In the genomic region with DNA sequence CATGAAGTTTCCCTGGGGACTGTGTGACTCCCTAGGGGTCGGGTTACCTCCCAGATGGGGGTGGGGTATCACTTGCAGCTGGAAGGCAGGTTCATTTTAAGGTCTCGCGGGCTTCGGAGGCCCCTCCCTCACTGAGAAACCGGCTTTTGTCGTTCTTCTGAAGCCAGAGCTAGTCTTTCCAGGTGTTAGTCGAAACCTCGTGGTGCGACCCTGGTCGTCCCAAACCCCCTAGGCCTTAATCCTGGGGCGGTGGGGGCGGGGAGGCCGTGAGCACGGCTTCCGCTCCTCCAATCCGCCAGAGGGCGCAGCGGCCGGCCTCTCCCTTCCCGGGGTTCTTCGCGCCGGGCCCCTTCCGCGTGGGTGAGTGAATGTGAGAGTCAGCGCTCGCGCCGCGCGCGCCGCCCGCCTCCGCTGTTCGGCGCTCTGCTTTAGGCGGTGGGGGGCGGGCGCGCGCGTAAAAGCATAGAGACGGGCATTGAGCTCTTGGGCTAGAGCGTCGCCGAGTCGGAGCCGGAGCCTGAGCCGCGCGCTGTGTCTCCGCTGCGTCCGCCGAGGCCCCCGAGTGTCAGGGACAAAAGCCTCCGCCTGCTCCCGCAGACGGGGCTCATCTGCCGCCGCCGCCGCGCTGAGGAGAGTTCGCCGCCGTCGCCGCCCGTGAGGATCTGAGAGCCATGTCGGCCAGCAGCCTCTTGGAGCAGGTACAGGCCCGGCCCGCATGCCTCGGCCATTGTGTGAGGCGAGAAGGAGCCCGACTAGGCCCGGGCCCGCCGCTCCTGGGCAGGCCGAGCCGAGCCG, we compare ENCODE assay signal across 1 cellular context.
A peak's percentile ranks its signal among the peaks of the same experiment; 100 is the strongest.
TF ChIP-seq lines count a peak whose summit lies in the region.

A gene (plus strand): TSS at position 491 of the 795 bp plus-strand sequence. CDS start 181 bp downstream, at position 672.

TF ChIP-seq in HepG2, 621 proteins besides CTCF, POLR2A, EP300 and RAD21 (continued from another document and continues in another):
- TF ChIP-seq SYNCRIP (IDR thresholded peaks at IDR 0.05; ENCODE audit: insufficient read depth, low read depth, low read length), result no peak
- no peak for TF ChIP-seq ZNF343 (CRISPR knock-in tag; IDR thresholded peaks at IDR 0.05)
- peak; percentile 76 for TF ChIP-seq TBX3 (IDR thresholded peaks at IDR 0.05; ENCODE audit: borderline replicate concordance)
- no peak for TF ChIP-seq ZNF572 (CRISPR knock-in tag; IDR thresholded peaks at IDR 0.05)
- TF ChIP-seq IKZF4 (CRISPR knock-in tag; IDR thresholded peaks at IDR 0.05; ENCODE audit: borderline replicate concordance, low read depth, not compliant biosample characterization), result no peak
- TF ChIP-seq REPIN1 (CRISPR knock-in tag; IDR thresholded peaks at IDR 0.05; ENCODE audit: borderline replicate concordance, low read depth), result peak; percentile 95
- TF ChIP-seq KDM1A (CRISPR knock-in tag; IDR thresholded peaks at IDR 0.05), result no peak; the same call in 1 of the 2 replicates
- no peak; the same call in 1 of the 2 replicates for TF ChIP-seq ZNF232 (CRISPR knock-in tag; IDR thresholded peaks at IDR 0.05; ENCODE audit: borderline replicate concordance)
- TF ChIP-seq, protein P1, sequence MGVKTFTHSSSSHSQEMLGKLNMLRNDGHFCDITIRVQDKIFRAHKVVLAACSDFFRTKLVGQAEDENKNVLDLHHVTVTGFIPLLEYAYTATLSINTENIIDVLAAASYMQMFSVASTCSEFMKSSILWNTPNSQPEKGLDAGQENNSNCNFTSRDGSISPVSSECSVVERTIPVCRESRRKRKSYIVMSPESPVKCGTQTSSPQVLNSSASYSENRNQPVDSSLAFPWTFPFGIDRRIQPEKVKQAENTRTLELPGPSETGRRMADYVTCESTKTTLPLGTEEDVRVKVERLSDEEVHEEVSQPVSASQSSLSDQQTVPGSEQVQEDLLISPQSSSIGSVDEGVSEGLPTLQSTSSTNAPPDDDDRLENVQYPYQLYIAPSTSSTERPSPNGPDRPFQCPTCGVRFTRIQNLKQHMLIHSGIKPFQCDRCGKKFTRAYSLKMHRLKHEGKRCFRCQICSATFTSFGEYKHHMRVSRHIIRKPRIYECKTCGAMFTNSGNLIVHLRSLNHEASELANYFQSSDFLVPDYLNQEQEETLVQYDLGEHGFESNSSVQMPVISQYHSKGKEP (CRISPR knock-in tag; IDR thresholded peaks at IDR 0.05), result 0 out of 2 replicates have a peak, but pooled peaks have one; percentile 20
- peak; percentile 64; the same call in 1 of the 2 replicates for TF ChIP-seq NCOR1 (IDR thresholded peaks at IDR 0.05; ENCODE audit: borderline replicate concordance, low read length)
- TF ChIP-seq, protein P2, sequence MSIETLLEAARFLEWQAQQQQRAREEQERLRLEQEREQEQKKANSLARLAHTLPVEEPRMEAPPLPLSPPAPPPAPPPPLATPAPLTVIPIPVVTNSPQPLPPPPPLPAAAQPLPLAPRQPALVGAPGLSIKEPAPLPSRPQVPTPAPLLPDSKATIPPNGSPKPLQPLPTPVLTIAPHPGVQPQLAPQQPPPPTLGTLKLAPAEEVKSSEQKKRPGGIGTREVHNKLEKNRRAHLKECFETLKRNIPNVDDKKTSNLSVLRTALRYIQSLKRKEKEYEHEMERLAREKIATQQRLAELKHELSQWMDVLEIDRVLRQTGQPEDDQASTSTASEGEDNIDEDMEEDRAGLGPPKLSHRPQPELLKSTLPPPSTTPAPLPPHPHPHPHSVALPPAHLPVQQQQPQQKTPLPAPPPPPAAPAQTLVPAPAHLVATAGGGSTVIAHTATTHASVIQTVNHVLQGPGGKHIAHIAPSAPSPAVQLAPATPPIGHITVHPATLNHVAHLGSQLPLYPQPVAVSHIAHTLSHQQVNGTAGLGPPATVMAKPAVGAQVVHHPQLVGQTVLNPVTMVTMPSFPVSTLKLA (IDR thresholded peaks at IDR 0.05), result peak; percentile 66; the same call in 1 of the 2 replicates
- peak; percentile 88 for TF ChIP-seq ASH2L (IDR thresholded peaks at IDR 0.05; ENCODE audit: insufficient read length, low read depth, low read length)
- TF ChIP-seq SMARCC2 (IDR thresholded peaks at IDR 0.05), result no peak
- TF ChIP-seq ZNF569 (CRISPR knock-in tag; IDR thresholded peaks at IDR 0.05; ENCODE audit: borderline replicate concordance), result no peak
- TF ChIP-seq, protein P3, sequence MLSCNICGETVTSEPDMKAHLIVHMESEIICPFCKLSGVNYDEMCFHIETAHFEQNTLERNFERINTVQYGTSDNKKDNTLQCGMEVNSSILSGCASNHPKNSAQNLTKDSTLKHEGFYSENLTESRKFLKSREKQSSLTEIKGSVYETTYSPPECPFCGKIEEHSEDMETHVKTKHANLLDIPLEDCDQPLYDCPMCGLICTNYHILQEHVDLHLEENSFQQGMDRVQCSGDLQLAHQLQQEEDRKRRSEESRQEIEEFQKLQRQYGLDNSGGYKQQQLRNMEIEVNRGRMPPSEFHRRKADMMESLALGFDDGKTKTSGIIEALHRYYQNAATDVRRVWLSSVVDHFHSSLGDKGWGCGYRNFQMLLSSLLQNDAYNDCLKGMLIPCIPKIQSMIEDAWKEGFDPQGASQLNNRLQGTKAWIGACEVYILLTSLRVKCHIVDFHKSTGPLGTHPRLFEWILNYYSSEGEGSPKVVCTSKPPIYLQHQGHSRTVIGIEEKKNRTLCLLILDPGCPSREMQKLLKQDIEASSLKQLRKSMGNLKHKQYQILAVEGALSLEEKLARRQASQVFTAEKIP (CRISPR knock-in tag; IDR thresholded peaks at IDR 0.05; ENCODE audit: borderline replicate concordance), result no peak
- no peak; the same call in 1 of the 2 replicates for TF ChIP-seq ZNF790 (CRISPR knock-in tag; IDR thresholded peaks at IDR 0.05; ENCODE audit: borderline replicate concordance)
- peak; percentile 86 for TF ChIP-seq MED1 (CRISPR knock-in tag; IDR thresholded peaks at IDR 0.05)
- TF ChIP-seq KDM5A (IDR thresholded peaks at IDR 0.05; ENCODE audit: borderline replicate concordance, low read length), result peak; percentile 43; the same call in 1 of the 2 replicates
- no peak for TF ChIP-seq ZNF737 (CRISPR knock-in tag; IDR thresholded peaks at IDR 0.05; ENCODE audit: borderline replicate concordance)
- no peak for TF ChIP-seq ZNF326 (CRISPR knock-in tag; IDR thresholded peaks at IDR 0.05; ENCODE audit: borderline replicate concordance)
- TF ChIP-seq ZNF12 (CRISPR knock-in tag; IDR thresholded peaks at IDR 0.05), result peak; percentile 19; the same call in 1 of the 2 replicates
- TF ChIP-seq KLF11 (CRISPR knock-in tag; IDR thresholded peaks at IDR 0.05), result peak; percentile 92
- TF ChIP-seq RCOR2 (CRISPR knock-in tag; IDR thresholded peaks at IDR 0.05), result peak; percentile 61; the same call in 1 of the 2 replicates
- TF ChIP-seq SP2 (CRISPR knock-in tag; IDR thresholded peaks at IDR 0.05), result peak; percentile 41; the same call in 1 of the 2 replicates
- TF ChIP-seq, protein P4, sequence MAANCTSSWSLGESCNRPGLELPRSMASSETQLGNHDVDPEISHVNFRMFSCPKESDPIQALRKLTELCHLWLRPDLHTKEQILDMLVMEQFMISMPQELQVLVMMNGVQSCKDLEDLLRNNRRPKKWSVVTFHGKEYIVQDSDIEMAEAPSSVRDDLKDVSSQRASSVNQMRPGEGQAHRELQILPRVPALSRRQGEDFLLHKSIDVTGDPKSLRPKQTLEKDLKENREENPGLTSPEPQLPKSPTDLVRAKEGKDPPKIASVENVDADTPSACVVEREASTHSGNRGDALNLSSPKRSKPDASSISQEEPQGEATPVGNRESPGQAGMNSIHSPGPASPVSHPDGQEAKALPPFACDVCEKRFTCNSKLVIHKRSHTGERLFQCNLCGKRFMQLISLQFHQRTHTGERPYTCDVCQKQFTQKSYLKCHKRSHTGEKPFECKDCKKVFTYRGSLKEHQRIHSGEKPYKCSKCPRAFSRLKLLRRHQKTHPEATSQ (CRISPR knock-in tag; IDR thresholded peaks at IDR 0.05; ENCODE audit: borderline replicate concordance), result peak; percentile 24; the same call in 1 of the 2 replicates
- TF ChIP-seq SOX6 (IDR thresholded peaks at IDR 0.05), result no peak
- TF ChIP-seq SOX6 (CRISPR knock-in tag; IDR thresholded peaks at IDR 0.05), result peak; percentile 84
- TF ChIP-seq NFIC (IDR thresholded peaks at IDR 0.05; ENCODE audit: low read length), result no peak
- TF ChIP-seq XRCC5 (optimal IDR thresholded peaks at IDR 0.05; ENCODE audit: low read length), result peak; percentile 95
- TF ChIP-seq EHMT2 (IDR thresholded peaks at IDR 0.05; ENCODE audit: borderline replicate concordance, low read depth, low read length), result no peak
- peak; percentile 52 for TF ChIP-seq ZNF33B (CRISPR knock-in tag; IDR thresholded peaks at IDR 0.05)
- no peak for TF ChIP-seq ZEB1 (IDR thresholded peaks at IDR 0.05; ENCODE audit: insufficient replicate concordance, low read depth)
- no peak for TF ChIP-seq ATM (IDR thresholded peaks at IDR 0.05; ENCODE audit: borderline replicate concordance)
- no peak for TF ChIP-seq ARNT (IDR thresholded peaks at IDR 0.05)
- peak; percentile 92; the same call in 1 of the 2 replicates for TF ChIP-seq ZNF34 (CRISPR knock-in tag; IDR thresholded peaks at IDR 0.05; ENCODE audit: borderline replicate concordance)
- TF ChIP-seq, protein P5, sequence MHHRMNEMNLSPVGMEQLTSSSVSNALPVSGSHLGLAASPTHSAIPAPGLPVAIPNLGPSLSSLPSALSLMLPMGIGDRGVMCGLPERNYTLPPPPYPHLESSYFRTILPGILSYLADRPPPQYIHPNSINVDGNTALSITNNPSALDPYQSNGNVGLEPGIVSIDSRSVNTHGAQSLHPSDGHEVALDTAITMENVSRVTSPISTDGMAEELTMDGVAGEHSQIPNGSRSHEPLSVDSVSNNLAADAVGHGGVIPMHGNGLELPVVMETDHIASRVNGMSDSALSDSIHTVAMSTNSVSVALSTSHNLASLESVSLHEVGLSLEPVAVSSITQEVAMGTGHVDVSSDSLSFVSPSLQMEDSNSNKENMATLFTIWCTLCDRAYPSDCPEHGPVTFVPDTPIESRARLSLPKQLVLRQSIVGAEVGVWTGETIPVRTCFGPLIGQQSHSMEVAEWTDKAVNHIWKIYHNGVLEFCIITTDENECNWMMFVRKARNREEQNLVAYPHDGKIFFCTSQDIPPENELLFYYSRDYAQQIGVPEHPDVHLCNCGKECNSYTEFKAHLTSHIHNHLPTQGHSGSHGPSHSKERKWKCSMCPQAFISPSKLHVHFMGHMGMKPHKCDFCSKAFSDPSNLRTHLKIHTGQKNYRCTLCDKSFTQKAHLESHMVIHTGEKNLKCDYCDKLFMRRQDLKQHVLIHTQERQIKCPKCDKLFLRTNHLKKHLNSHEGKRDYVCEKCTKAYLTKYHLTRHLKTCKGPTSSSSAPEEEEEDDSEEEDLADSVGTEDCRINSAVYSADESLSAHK (CRISPR knock-in tag; IDR thresholded peaks at IDR 0.05; ENCODE audit: borderline replicate concordance), result no peak
- TF ChIP-seq, protein P6, sequence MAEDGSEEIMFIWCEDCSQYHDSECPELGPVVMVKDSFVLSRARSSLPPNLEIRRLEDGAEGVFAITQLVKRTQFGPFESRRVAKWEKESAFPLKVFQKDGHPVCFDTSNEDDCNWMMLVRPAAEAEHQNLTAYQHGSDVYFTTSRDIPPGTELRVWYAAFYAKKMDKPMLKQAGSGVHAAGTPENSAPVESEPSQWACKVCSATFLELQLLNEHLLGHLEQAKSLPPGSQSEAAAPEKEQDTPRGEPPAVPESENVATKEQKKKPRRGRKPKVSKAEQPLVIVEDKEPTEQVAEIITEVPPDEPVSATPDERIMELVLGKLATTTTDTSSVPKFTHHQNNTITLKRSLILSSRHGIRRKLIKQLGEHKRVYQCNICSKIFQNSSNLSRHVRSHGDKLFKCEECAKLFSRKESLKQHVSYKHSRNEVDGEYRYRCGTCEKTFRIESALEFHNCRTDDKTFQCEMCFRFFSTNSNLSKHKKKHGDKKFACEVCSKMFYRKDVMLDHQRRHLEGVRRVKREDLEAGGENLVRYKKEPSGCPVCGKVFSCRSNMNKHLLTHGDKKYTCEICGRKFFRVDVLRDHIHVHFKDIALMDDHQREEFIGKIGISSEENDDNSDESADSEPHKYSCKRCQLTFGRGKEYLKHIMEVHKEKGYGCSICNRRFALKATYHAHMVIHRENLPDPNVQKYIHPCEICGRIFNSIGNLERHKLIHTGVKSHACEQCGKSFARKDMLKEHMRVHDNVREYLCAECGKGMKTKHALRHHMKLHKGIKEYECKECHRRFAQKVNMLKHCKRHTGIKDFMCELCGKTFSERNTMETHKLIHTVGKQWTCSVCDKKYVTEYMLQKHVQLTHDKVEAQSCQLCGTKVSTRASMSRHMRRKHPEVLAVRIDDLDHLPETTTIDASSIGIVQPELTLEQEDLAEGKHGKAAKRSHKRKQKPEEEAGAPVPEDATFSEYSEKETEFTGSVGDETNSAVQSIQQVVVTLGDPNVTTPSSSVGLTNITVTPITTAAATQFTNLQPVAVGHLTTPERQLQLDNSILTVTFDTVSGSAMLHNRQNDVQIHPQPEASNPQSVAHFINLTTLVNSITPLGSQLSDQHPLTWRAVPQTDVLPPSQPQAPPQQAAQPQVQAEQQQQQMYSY (CRISPR knock-in tag; IDR thresholded peaks at IDR 0.05), result peak; percentile 48; the same call in 1 of the 2 replicates
- TF ChIP-seq, protein P7, sequence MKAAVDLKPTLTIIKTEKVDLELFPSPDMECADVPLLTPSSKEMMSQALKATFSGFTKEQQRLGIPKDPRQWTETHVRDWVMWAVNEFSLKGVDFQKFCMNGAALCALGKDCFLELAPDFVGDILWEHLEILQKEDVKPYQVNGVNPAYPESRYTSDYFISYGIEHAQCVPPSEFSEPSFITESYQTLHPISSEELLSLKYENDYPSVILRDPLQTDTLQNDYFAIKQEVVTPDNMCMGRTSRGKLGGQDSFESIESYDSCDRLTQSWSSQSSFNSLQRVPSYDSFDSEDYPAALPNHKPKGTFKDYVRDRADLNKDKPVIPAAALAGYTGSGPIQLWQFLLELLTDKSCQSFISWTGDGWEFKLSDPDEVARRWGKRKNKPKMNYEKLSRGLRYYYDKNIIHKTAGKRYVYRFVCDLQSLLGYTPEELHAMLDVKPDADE (CRISPR knock-in tag; IDR thresholded peaks at IDR 0.05), result no peak
- peak; percentile 38 for TF ChIP-seq JUND (CRISPR knock-in tag; IDR thresholded peaks at IDR 0.05)
- no peak for TF ChIP-seq CHD4 (IDR thresholded peaks at IDR 0.05; ENCODE audit: borderline replicate concordance, low read length)
- TF ChIP-seq ZNF33A (CRISPR knock-in tag; IDR thresholded peaks at IDR 0.05; ENCODE audit: borderline replicate concordance), result peak; percentile 65; the same call in 1 of the 2 replicates
- TF ChIP-seq ZKSCAN8 (CRISPR knock-in tag; IDR thresholded peaks at IDR 0.05; ENCODE audit: borderline replicate concordance), result peak; percentile 30; the same call in 1 of the 2 replicates
- TF ChIP-seq FOXA1 (IDR thresholded peaks at IDR 0.05), result no peak
- no peak for TF ChIP-seq FOXA1 (CRISPR knock-in tag; IDR thresholded peaks at IDR 0.05)
- TF ChIP-seq SP140L (CRISPR knock-in tag; IDR thresholded peaks at IDR 0.05; ENCODE audit: borderline replicate concordance), result no peak
- TF ChIP-seq FOSL1 (CRISPR knock-in tag; IDR thresholded peaks at IDR 0.05; ENCODE audit: borderline replicate concordance), result no peak
- TF ChIP-seq RXRB (CRISPR knock-in tag; IDR thresholded peaks at IDR 0.05; ENCODE audit: borderline replicate concordance), result no peak; the same call in none of the 2 replicates
